Comparison of ENCODE assay signal across 18 cellular contexts in genomic region chr5:58666598-58667595, GRCh38.
DNase-seq lines count a peak whose midpoint lies in the region; ATAC-seq lines count a peak whose summit lies in the region.
"Had no signal": no experiment of that assay in that cellular context is flagged by ENCODE, and none has a peak within 500 bp of the region (broad histone marks: within the 10 kb centered on the region; RNA-seq: fewer than 3 reads in every experiment).

No MANE protein-coding gene starts in this region.

- intact Hi-C loops in left ventricle myocardium superior (cut with micrococcal nuclease): no loop called here

- peak; percentile 57 for ATAC-seq in left ventricle myocardium superior
- no peak for ATAC-seq in HG03045 (IDR thresholded peaks at IDR 0.05; ENCODE audit: unreplicated experiment)
- ATAC-seq in GM21619 (IDR thresholded peaks at IDR 0.05; ENCODE audit: unreplicated experiment): no peak
- ATAC-seq: A549, K562 had no signal

- in situ Hi-C loops in SK-MEL-5 (cut with HindIII; ENCODE audit: low pct_unique_long_range_greater_than_20kb, low sequenced_read_pairs): no loop called here

- DNase-seq in NCI-H345 (lab: John Stamatoyannopoulos, UW) (peak; percentile 15), NCI-H345 treated with DMSO at 0.1 percent for 48 hours (lab: John Stamatoyannopoulos, UW; ENCODE audit: unreplicated experiment) (no peak), SK-MEL-5 (ENCODE audit: low read depth, low spot score) (peak; percentile 17), left ventricle myocardium superior (no peak), pulmonary artery endothelial cell (ENCODE audit: low read depth, low spot score) (peak; percentile 97), globus pallidus (ENCODE audit: low spot score) (no peak)
- DNase-seq: activated B cell treated with CpG ODN at 0.5 μM for 24 hours; activated naive CD4-positive, alpha-beta T cell treated with anti-CD3 and anti-CD28 coated beads, Interleukin-2, amount 50 U/mL, for 16 hours; H7; mammary epithelial cell; NCI-H1436; occipital lobe; stimulated activated CD4-positive, alpha-beta T cell treated with anti-CD3 and anti-CD28 coated beads, Interleukin-12 subunit alpha, Interleukin-12 subunit beta, amount 100 ng/mL, for 4 hours; SW 1271 had no signal

Comparison
In these comparisons a context has a peak if more than half of its experiments do, and no peak if none do; other contexts are left out.
1. DNase-seq: peak in NCI-H345 (single experiment), SK-MEL-5 (single experiment) and pulmonary artery endothelial cell (single experiment); none in NCI-H345 treated with DMSO at 0.1 percent for 48 hours (single experiment), left ventricle myocardium superior (single experiment) and globus pallidus (single experiment).